In the genomic region with DNA sequence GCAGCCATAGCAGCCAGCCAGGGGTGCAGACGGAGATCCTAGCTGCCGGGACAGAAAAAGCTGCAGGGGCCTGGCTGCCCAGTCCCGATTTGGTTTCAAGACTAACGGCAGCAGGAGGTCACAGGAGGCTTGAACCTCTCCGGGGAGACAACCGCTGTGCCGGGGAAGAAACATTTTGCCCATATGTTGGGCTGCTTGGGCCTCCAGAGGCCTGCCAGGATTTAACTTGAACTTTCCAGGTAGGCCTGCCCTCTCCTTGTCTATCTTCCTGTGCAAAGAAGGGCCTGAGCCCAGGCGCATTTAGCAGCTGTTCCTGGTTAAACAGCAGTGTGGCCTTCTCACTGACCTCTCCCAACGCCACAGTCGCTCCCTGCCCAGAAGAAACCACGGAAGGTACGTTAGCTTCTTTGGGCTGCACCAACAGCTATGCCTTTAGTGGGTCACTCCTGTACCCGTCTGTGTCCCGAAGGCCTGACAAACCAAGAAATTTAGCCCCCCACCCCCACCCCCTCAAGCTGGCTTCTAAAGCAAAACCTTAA, we compare ENCODE assay signal across 2 cellular contexts.
TF ChIP-seq lines count a peak whose summit lies in the region.

No MANE protein-coding gene starts in this region.

TF ChIP-seq in H1, 55 proteins besides CTCF, POLR2A, EP300 and RAD21:
- TF ChIP-seq CTBP2 (IDR thresholded peaks at IDR 0.05; ENCODE audit: borderline replicate concordance, insufficient read depth, insufficient read length, low read length) (no peak), EZH2 (IDR thresholded peaks at IDR 0.05; ENCODE audit: low read depth, low read length, severe bottlenecking) (peak; percentile 42), RNF2 (IDR thresholded peaks at IDR 0.05; ENCODE audit: borderline replicate concordance, low read depth, low read length, missing control alignments, poor library complexity, severe bottlenecking) (peak; percentile 72), YY1 (IDR thresholded peaks at IDR 0.05; ENCODE audit: low read depth, low read length) (no peak), SUZ12 (IDR thresholded peaks at IDR 0.05; ENCODE audit: low read length) (peak; percentile 9; the same call in 1 of the 2 replicates), CBX8 (IDR thresholded peaks at IDR 0.05; ENCODE audit: borderline replicate concordance, low read depth, low read length) (peak; percentile 77; the same call in 1 of the 2 replicates)

TF ChIP-seq in SK-N-SH, 30 proteins besides CTCF, POLR2A, EP300 and RAD21:
- TF ChIP-seq, protein P1, sequence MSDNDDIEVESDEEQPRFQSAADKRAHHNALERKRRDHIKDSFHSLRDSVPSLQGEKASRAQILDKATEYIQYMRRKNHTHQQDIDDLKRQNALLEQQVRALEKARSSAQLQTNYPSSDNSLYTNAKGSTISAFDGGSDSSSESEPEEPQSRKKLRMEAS (IDR thresholded peaks at IDR 0.05; ENCODE audit: low read depth), result no peak
- TF ChIP-seq ELF1 (IDR thresholded peaks at IDR 0.05) (no peak), TAF1 (IDR thresholded peaks at IDR 0.05; ENCODE audit: borderline replicate concordance, low read depth, low read length) (no peak), MXI1 (IDR thresholded peaks at IDR 0.05; ENCODE audit: low read depth, low read length) (no peak), RCOR1 (IDR thresholded peaks at IDR 0.05; ENCODE audit: low read length) (no peak), SMC3 (IDR thresholded peaks at IDR 0.05; ENCODE audit: low read depth, low read length) (no peak), RFX5 (IDR thresholded peaks at IDR 0.05; ENCODE audit: low read length) (no peak), TEAD4 (IDR thresholded peaks at IDR 0.05; ENCODE audit: borderline replicate concordance, insufficient read depth) (no peak), FOSL2 (IDR thresholded peaks at IDR 0.05; ENCODE audit: borderline replicate concordance, low read depth) (no peak), MEF2A (IDR thresholded peaks at IDR 0.05; ENCODE audit: borderline replicate concordance, low read depth) (no peak), YY1 (IDR thresholded peaks at IDR 0.05; ENCODE audit: low read depth) (no peak), GATA2 (CRISPR knock-in tag; IDR thresholded peaks at IDR 0.05) (no peak), GABPA (IDR thresholded peaks at IDR 0.05; ENCODE audit: low read depth) (no peak), TCF12 (IDR thresholded peaks at IDR 0.05) (no peak)
- TF ChIP-seq, protein P2, sequence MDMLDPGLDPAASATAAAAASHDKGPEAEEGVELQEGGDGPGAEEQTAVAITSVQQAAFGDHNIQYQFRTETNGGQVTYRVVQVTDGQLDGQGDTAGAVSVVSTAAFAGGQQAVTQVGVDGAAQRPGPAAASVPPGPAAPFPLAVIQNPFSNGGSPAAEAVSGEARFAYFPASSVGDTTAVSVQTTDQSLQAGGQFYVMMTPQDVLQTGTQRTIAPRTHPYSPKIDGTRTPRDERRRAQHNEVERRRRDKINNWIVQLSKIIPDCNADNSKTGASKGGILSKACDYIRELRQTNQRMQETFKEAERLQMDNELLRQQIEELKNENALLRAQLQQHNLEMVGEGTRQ (IDR thresholded peaks at IDR 0.05; ENCODE audit: borderline replicate concordance, low read depth, low read length), result no peak
- TF ChIP-seq, protein P3, sequence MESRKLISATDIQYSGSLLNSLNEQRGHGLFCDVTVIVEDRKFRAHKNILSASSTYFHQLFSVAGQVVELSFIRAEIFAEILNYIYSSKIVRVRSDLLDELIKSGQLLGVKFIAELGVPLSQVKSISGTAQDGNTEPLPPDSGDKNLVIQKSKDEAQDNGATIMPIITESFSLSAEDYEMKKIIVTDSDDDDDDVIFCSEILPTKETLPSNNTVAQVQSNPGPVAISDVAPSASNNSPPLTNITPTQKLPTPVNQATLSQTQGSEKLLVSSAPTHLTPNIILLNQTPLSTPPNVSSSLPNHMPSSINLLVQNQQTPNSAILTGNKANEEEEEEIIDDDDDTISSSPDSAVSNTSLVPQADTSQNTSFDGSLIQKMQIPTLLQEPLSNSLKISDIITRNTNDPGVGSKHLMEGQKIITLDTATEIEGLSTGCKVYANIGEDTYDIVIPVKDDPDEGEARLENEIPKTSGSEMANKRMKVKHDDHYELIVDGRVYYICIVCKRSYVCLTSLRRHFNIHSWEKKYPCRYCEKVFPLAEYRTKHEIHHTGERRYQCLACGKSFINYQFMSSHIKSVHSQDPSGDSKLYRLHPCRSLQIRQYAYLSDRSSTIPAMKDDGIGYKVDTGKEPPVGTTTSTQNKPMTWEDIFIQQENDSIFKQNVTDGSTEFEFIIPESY (IDR thresholded peaks at IDR 0.05; ENCODE audit: borderline replicate concordance, low read depth), result no peak
- TF ChIP-seq, protein P4, sequence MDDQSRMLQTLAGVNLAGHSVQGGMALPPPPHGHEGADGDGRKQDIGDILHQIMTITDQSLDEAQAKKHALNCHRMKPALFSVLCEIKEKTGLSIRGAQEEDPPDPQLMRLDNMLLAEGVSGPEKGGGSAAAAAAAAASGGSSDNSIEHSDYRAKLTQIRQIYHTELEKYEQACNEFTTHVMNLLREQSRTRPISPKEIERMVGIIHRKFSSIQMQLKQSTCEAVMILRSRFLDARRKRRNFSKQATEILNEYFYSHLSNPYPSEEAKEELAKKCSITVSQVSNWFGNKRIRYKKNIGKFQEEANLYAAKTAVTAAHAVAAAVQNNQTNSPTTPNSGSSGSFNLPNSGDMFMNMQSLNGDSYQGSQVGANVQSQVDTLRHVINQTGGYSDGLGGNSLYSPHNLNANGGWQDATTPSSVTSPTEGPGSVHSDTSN (IDR thresholded peaks at IDR 0.05), result no peak
